21 cellular contexts compared by ENCODE assay signal in genomic region chr10:5510281-5511072, GRCh38. TPM values are rescaled to one million over a fixed set of nuclear protein-coding genes. Genes with fewer than 3 reads are reported as not detected.
"Had no signal": no experiment of that assay in that cellular context is flagged by ENCODE, and none has a peak within 500 bp of the region (broad histone marks: within the 10 kb centered on the region; RNA-seq: fewer than 3 reads in every experiment).

No MANE protein-coding gene starts in this region.

- H3K4me2 ChIP-seq: SK-N-SH had no signal

- H3K9me3 ChIP-seq: lower lobe of right lung, right lobe of liver, SK-N-SH had no signal

- DNase-seq: activated CD4-positive, alpha-beta T cell treated with anti-CD3 and anti-CD28 coated beads, Interleukin-2, amount 50 U/mL, for 4 hours; activated effector memory CD4-positive, alpha-beta T cell treated with anti-CD3 and anti-CD28 coated beads, Interleukin-2, amount 50 U/mL, for 16 hours; activated T-cell treated with anti-CD3 and anti-CD28 coated beads, Interleukin-2, amount 50 U/mL, for 1 hour; amygdala; hypothalamus; left cardiac atrium; lower lobe of right lung; nucleus accumbens; right lobe of liver; SK-N-SH; stimulated activated CD4-positive, alpha-beta T cell treated with anti-CD3 and anti-CD28 coated beads, Interleukin-12 subunit alpha, Interleukin-12 subunit beta, amount 100 ng/mL, for 4 hours; stimulated activated naive CD4-positive, alpha-beta T cell; substantia nigra; T-helper 17 cell had no signal

- H3K4me3 ChIP-seq: dorsolateral prefrontal cortex, lower lobe of right lung, right lobe of liver had no signal

- ATAC-seq: activated naive CD4-positive, alpha-beta T cell treated with anti-CD3 and anti-CD28 coated beads, Interleukin-2, amount 50 U/mL, for 72 hours; left cardiac atrium; naive thymus-derived CD8-positive, alpha-beta T cell; right lobe of liver; T-helper 17 cell had no signal

- H3K36me3 ChIP-seq: lower lobe of right lung, right lobe of liver had no signal

- H3K9ac ChIP-seq: SK-N-SH had no signal

- H3K9me2 ChIP-seq: SK-N-SH had no signal

- H3K27ac ChIP-seq: dorsolateral prefrontal cortex, lower lobe of right lung, right lobe of liver had no signal

- H3K27me3 ChIP-seq: right lobe of liver had no signal

- H3K4me1 ChIP-seq: lower lobe of right lung, right lobe of liver had no signal

RNA-seq across cellular contexts. Expression of gene CALML5, which starts 11.1 kb away (rescaled TPM):
- total RNA-seq: activated naive CD4-positive, alpha-beta T cell treated with anti-CD3 and anti-CD28 coated beads, Interleukin-2, amount 50 U/mL, for 72 hours; cerebellum; dorsolateral prefrontal cortex; left cardiac atrium; lower lobe of right lung; mononuclear cell; naive thymus-derived CD8-positive, alpha-beta T cell; progenitor cell of endocrine pancreas; right lobe of liver; T-helper 17 cell; ureter had no signal
- polyA plus RNA-seq: naive thymus-derived CD8-positive, alpha-beta T cell; SK-N-SH had no signal

RNA-seq across cellular contexts. Expression of gene CALML3, which starts 14.3 kb away (rescaled TPM):
- total RNA-seq: activated naive CD4-positive, alpha-beta T cell treated with anti-CD3 and anti-CD28 coated beads, Interleukin-2, amount 50 U/mL, for 72 hours; left cardiac atrium; lower lobe of right lung; mononuclear cell; naive thymus-derived CD8-positive, alpha-beta T cell; progenitor cell of endocrine pancreas; T-helper 17 cell; ureter had no signal
- polyA plus RNA-seq: naive thymus-derived CD8-positive, alpha-beta T cell; SK-N-SH had no signal
